ENCODE assay signal across 8 cellular contexts in the genomic region with DNA sequence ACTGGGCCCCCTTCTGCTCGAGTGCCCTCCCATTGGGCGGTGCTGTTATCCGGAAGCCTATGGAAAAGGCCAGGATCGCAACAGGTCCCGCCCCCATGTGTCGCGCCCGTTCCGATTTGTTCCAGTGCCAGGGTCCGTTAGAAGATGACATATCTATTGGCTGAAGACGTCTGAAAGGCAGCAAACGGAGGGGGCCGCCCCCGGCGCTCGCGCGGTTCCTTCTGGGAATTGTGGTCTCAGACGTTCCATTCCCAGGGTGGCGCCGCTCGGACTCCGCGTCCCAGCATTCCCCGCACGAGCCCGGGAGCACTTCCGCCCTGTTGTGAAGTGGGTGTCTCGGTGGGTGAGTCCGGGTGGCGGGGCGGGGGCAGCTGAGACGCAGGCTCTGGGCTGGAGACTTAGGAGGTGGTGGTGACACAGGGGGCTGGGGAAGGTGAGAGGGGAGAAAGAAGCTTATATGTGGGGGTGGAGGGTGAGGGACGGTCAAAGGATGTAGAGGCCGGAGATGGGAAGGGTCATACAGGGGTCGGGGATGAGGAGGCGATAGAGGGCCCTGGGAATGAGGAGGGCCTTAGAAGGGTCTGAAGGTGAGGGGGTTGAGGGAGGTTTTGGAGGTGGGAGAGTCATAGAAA. TPM values are rescaled to one million over a fixed set of nuclear protein-coding genes. Genes with fewer than 3 reads are reported as not detected.
DNase-seq lines count a peak whose midpoint lies in the region; ATAC-seq and TF ChIP-seq lines count a peak whose summit lies in the region.

TSS of gene ZSCAN20 (plus strand) at position 297 of the 632 bp plus-strand sequence. CDS start 6,644 bp downstream, outside the sequence.

- H3K9ac ChIP-seq in mammary epithelial cell (ENCODE audit: insufficient read depth, low read length), result peak within 1 kb of the TSS; percentile 72
- H3K9ac ChIP-seq in iPS-20b (ENCODE audit: low read depth, low read length), result peak within 1 kb of the TSS; percentile 76; the same call in 1 of the 2 replicates
- H3K9ac ChIP-seq in skeletal muscle tissue (ENCODE audit: low read depth in 1 of 3, low read length in 3 of 3), result peak within 1 kb of the TSS; percentile 80 to 86 (median 83)

- H3K4me3 ChIP-seq in ACC112 (ENCODE audit: low read depth, low read length) (peak within 1 kb of the TSS; percentile 87), mammary epithelial cell (replicated peaks in 1 of 3; ENCODE audit: insufficient read depth in 1 of 3, low read depth in 2 of 3, low read length in 3 of 3) (peak within 1 kb of the TSS; percentile 72 to 84 (median 79)), iPS-20b (ENCODE audit: low read length) (peak within 1 kb of the TSS; percentile 84), skeletal muscle tissue (ENCODE audit: low read length in 3 of 3) (peak within 1 kb of the TSS; percentile 80 to 82 (median 82))

- H3K36me3 ChIP-seq in ACC112 (ENCODE audit: insufficient read depth, low read length), result no peaks in the 10 kb centered on the region
- no peaks in the 10 kb centered on the region for H3K36me3 ChIP-seq in mammary epithelial cell (ENCODE audit: insufficient read depth, low read length)
- no peaks in the 10 kb centered on the region for H3K36me3 ChIP-seq in iPS-20b (ENCODE audit: insufficient read depth, low read depth, low read length)
- H3K36me3 ChIP-seq in skeletal muscle tissue (ENCODE audit: control insufficient read depth in 3 of 3, insufficient read depth in 3 of 3, low read length in 3 of 3), result no peaks in the 10 kb centered on the region

- peaks cover 5% of the 10 kb centered on the region for H3K79me2 ChIP-seq in ACC112 (ENCODE audit: control insufficient read depth, insufficient read depth, low read length, unreplicated experiment)
- H3K79me2 ChIP-seq in mammary epithelial cell (ENCODE audit: insufficient read depth, low read length), result peaks cover 19% of the 10 kb centered on the region

- H3K9me3 ChIP-seq in mammary epithelial cell (replicated peaks; ENCODE audit: insufficient read depth, low read length) (no peaks in the 10 kb centered on the region), iPS-20b (ENCODE audit: insufficient read depth, low read depth, low read length) (no peaks in the 10 kb centered on the region), skeletal muscle tissue (ENCODE audit: control insufficient read depth in 3 of 3, low read length in 3 of 3) (no peaks in the 10 kb centered on the region)

- no TSS peak for BruUV-seq in mammary epithelial cell (replicated peaks; lab: Mats Ljungman, UMichigan)

- WGBS in mammary epithelial cell (ENCODE audit: low coverage, missing lambda C conversion rate), result 3% methylated on average over 33 of the region's 37 CpGs

- H3K27me3 ChIP-seq in ACC112 (ENCODE audit: insufficient read depth, low read length) (no peaks in the 10 kb centered on the region), mammary epithelial cell (ENCODE audit: insufficient read depth, low read length) (no peaks in the 10 kb centered on the region), iPS-20b (ENCODE audit: insufficient read depth, low read length) (no peaks in the 10 kb centered on the region), skeletal muscle tissue (ENCODE audit: control insufficient read depth in 3 of 3, insufficient read depth in 3 of 3, low read length in 3 of 3) (no peaks in the 10 kb centered on the region)

- H3K4me1 ChIP-seq in ACC112 (ENCODE audit: control insufficient read depth, insufficient read depth, low read length, unreplicated experiment), result peaks cover 25% of the 10 kb centered on the region
- peaks cover 19% of the 10 kb centered on the region for H3K4me1 ChIP-seq in mammary epithelial cell (ENCODE audit: insufficient read depth, low read length)
- H3K4me1 ChIP-seq in iPS-20b (ENCODE audit: insufficient read depth, low read length), result peaks cover 8% of the 10 kb centered on the region
- H3K4me1 ChIP-seq in skeletal muscle tissue (ENCODE audit: control insufficient read depth in 3 of 3, insufficient read depth in 3 of 3, low read length in 3 of 3), result peaks cover 22 to 36% (median 28%) of the 10 kb centered on the region in 3 donors

- intact Hi-C loops in mammary epithelial cell (cut with micrococcal nuclease), result loop anchor here (5.0 kb wide), 1 partner anchor 375 kb away; no protein-coding TSS in a partner anchor

- no peaks in the 10 kb centered on the region for H4K20me1 ChIP-seq in mammary epithelial cell (ENCODE audit: insufficient read depth, low read length)

- ATAC-seq in GM18870 (IDR thresholded peaks at IDR 0.05; ENCODE audit: unreplicated experiment), result peak; percentile 90
- peak; percentile 81 for ATAC-seq in HG03108 (IDR thresholded peaks at IDR 0.05; ENCODE audit: unreplicated experiment)

- peak within 1 kb of the TSS; percentile 87 for H3K4me2 ChIP-seq in mammary epithelial cell (ENCODE audit: insufficient read depth, low read depth, low read length)

- peak within 1 kb of the TSS; percentile 94 for H2AFZ ChIP-seq in ACC112 (ENCODE audit: low read length, unreplicated experiment)
- H2AFZ ChIP-seq in mammary epithelial cell (ENCODE audit: low read depth, low read length), result peak within 1 kb of the TSS; percentile 97

- dilution Hi-C loops in mammary epithelial cell (cut with HindIII; ENCODE audit: low sequenced_read_pairs), result loop anchor here (10.0 kb wide), 1 partner anchor 328 kb away; no protein-coding TSS in a partner anchor

- TF ChIP-seq CTCF in VCaP (conservative IDR thresholded peaks at IDR 0.05), result no peak
- TF ChIP-seq CTCF in mammary epithelial cell (conservative IDR thresholded peaks at IDR 0.05 in 1 of 2, IDR thresholded peaks at IDR 0.05 in 1 of 2; ENCODE audit: extremely low read depth in 1 of 2, insufficient read depth in 1 of 2, low read depth in 1 of 2, low read length in 2 of 2), result no peak

- CTCF ChIA-PET in mammary epithelial cell (lab: Charles Lee; ENCODE audit: low non-redundant PET), result interaction anchor here (2.1 kb wide), 1 partner anchor 177 kb away, joined by 10 read pairs; no protein-coding TSS in a partner anchor

- peak; percentile 98 for DNase-seq in NCI-H2196 (lab: John Stamatoyannopoulos, UW; ENCODE audit: unreplicated experiment)
- DNase-seq in mammary epithelial cell, result peak; percentile 97

- H3K27ac ChIP-seq in ACC112 (ENCODE audit: low read depth, low read length) (peak within 1 kb of the TSS; percentile 16; the same call in 1 of the 2 replicates), VCaP (peak within 1 kb of the TSS; percentile 60), mammary epithelial cell (ENCODE audit: insufficient read depth, low read depth, low read length) (peak within 1 kb of the TSS; percentile 44), iPS-20b (ENCODE audit: low read length) (no peak within 1 kb of the TSS), skeletal muscle tissue (ENCODE audit: low read depth, low read length) (peak within 1 kb of the TSS; percentile 64)

- in situ Hi-C loops in mammary epithelial cell (cut with MboI; ENCODE audit: low sequenced_read_pairs in 2 of 2), result loop anchor here in 1 of 2 donors (5.0 to 25.0 kb wide), 2 partner anchors 110 to 175 kb away; no protein-coding TSS in a partner anchor

RNA-seq across cellular contexts. Expression of gene ZSCAN20, which starts in this region (rescaled TPM):
- 1 to 10 TPM; 5.3 to 8.0 TPM for total RNA-seq in mammary epithelial cell
- polyA plus RNA-seq in mammary epithelial cell, result 1.3 TPM
- polyA minus RNA-seq in mammary epithelial cell, result 6.2 TPM
- 6.8 TPM for total RNA-seq in skeletal muscle tissue
